ENCODE assay signal across 10 cellular contexts in genomic region chr5:55577353-55578060, GRCh38. TPM values are rescaled to one million over a fixed set of nuclear protein-coding genes. Genes with fewer than 3 reads are reported as not detected.
A peak's percentile ranks its signal among the peaks of the same experiment; 100 is the strongest.
DNase-seq lines count a peak whose midpoint lies in the region; ATAC-seq and TF ChIP-seq lines count a peak whose summit lies in the region.
"Had no signal": no experiment of that assay in that cellular context is flagged by ENCODE, and none has a peak within 500 bp of the region (broad histone marks: within the 10 kb centered on the region; RNA-seq: fewer than 3 reads in every experiment).

No MANE protein-coding gene starts in this region.

- H3K9me3 ChIP-seq in ascending aorta (no peaks in the 10 kb centered on the region), heart left ventricle (no peaks in the 10 kb centered on the region), prostate gland (no peaks in the 10 kb centered on the region)

- 7 to 18% (median 16%) methylated on average over 6 of the region's 6 CpGs for WGBS in heart left ventricle, 4 donors
- 21% methylated on average over 6 of the region's 6 CpGs for WGBS in prostate gland

- peak; percentile 91 to 94 (median 94) for ATAC-seq in heart left ventricle
- ATAC-seq in T-cell (replicated peaks in 1 of 4): no peak

- H3K9me3 Mint-ChIP-seq in T-cell: no peaks in the 10 kb centered on the region
- peaks cover 0 to 1% (median 0%) of the 10 kb centered on the region in 6 donors for H3K9me3 Mint-ChIP-seq in immature natural killer cell

- H3K4me1 Mint-ChIP-seq in T-cell: peaks cover 6 to 7% (median 7%) of the 10 kb centered on the region in 3 donors
- no peaks in the 10 kb centered on the region for H3K4me1 Mint-ChIP-seq in immature natural killer cell

- TF ChIP-seq POLR2A in heart left ventricle (IDR thresholded peaks at IDR 0.05) (no peak), prostate gland (IDR thresholded peaks at IDR 0.05) (no peak)

- H3K36me3 ChIP-seq in ascending aorta (no peaks in the 10 kb centered on the region), heart left ventricle (no peaks in the 10 kb centered on the region), prostate gland (no peaks in the 10 kb centered on the region)

- DNase-seq in EH (ENCODE audit: low read depth) (peak; percentile 21), ascending aorta (ENCODE audit: low spot score in 2 of 2) (peak in 1 of 2 donors; percentile 77), heart left ventricle (peak in 4 of 5 donors; percentile 77 to 84 (median 81)), prostate gland (ENCODE audit: low spot score) (peak; percentile 65), T-cell (no peak), LoVo (ENCODE audit: low spot score) (no peak), NCI-H2107 treated with DMSO at 0.1 percent for 48 hours (lab: John Stamatoyannopoulos, UW; ENCODE audit: unreplicated experiment) (no peak), immature natural killer cell (no peak)
- DNase-seq: activated CD4-positive, alpha-beta T cell treated with anti-CD3 and anti-CD28 coated beads for 4 hours; stimulated activated CD4-positive, alpha-beta T cell treated with anti-CD3 and anti-CD28 coated beads, Interleukin-4, amount 100 ng/mL, for 4 hours had no signal

- peaks cover 19 to 33% of the 10 kb centered on the region in 2 donors for H3K4me1 ChIP-seq in ascending aorta
- peaks cover 6 to 53% (median 48%) of the 10 kb centered on the region in 12 donors for H3K4me1 ChIP-seq in heart left ventricle
- H3K4me1 ChIP-seq in prostate gland (replicated peaks): peaks cover 9% of the 10 kb centered on the region

- intact Hi-C loops in ascending aorta (cut with DNase I): loop anchor here (2.0 kb wide), 1 partner anchor 19 kb away; no protein-coding TSS in a partner anchor
- intact Hi-C loops in heart left ventricle (cut with DNase I): loop anchor here in 6 of 10 donors (1.0 to 5.0 kb wide), 7 partner anchors 22 to 57 kb away; partner anchors contain the start of gene PLPP1 (in 3 of the 6)
- intact Hi-C loops in prostate gland (cut with DNase I): no loop called here

- no peaks in the 10 kb centered on the region for H3K36me3 Mint-ChIP-seq in T-cell
- no peaks in the 10 kb centered on the region for H3K36me3 Mint-ChIP-seq in immature natural killer cell

- H3K4me3 Mint-ChIP-seq in T-cell (no peak overlapping the region), immature natural killer cell (no peak overlapping the region)

- CTCF ChIA-PET in T-cell (lab: Charles Lee): no interaction called here

- no peaks in the 10 kb centered on the region for H3K27me3 ChIP-seq in ascending aorta
- H3K27me3 ChIP-seq in heart left ventricle: no peaks in the 10 kb centered on the region
- H3K27me3 ChIP-seq in prostate gland (replicated peaks; ENCODE audit: insufficient read depth): no peaks in the 10 kb centered on the region

- POLR2A ChIA-PET in T-cell (lab: Charles Lee): no interaction called here

- no peak for TF ChIP-seq CTCF in ascending aorta (IDR thresholded peaks at IDR 0.05)
- TF ChIP-seq CTCF in heart left ventricle (IDR thresholded peaks at IDR 0.05): no peak
- no peak for TF ChIP-seq CTCF in prostate gland (IDR thresholded peaks at IDR 0.05)

- no peak overlapping the region for H3K4me3 ChIP-seq in ascending aorta
- no peak overlapping the region for H3K4me3 ChIP-seq in heart left ventricle
- H3K4me3 ChIP-seq in prostate gland: no peak overlapping the region

- H3K27me3 Mint-ChIP-seq in T-cell (peaks cover 0 to 1% of the 10 kb centered on the region in 2 donors), immature natural killer cell (ENCODE audit: low read depth in 3 of 3) (peaks cover 0 to 3% (median 2%) of the 10 kb centered on the region in 3 donors)

- H3K27ac Mint-ChIP-seq in T-cell: no peak overlapping the region
- no peak overlapping the region for H3K27ac Mint-ChIP-seq in immature natural killer cell

- peak overlapping the region; percentile 62 to 67 for H3K27ac ChIP-seq in ascending aorta
- peak overlapping the region; percentile 71 to 90 (median 82) for H3K27ac ChIP-seq in heart left ventricle
- peak overlapping the region; percentile 68 to 78 for H3K27ac ChIP-seq in prostate gland

RNA-seq across cellular contexts. Expression of gene PLPP1, which starts 42.7 kb away (rescaled TPM):
- total RNA-seq in ascending aorta: 1,314 TPM
- total RNA-seq in heart left ventricle: 100 to 1,000 TPM in 3 of 9 donors, 10 to 100 TPM in 6; 65.0 to 223 (median 81.5) TPM
- 100 to 1,000 TPM in 1 of 2 donors, 10 to 100 TPM in 1; 64.9 to 110 TPM for polyA plus RNA-seq in heart left ventricle
- total RNA-seq in prostate gland: 1,000 to 10,000 TPM in 1 of 2 donors, 100 to 1,000 TPM in 1; 823 to 5,059 TPM
- total RNA-seq in T-cell: 10 to 100 TPM in 2 of 5 donors, 1 to 10 TPM in 3; 7.2 to 15.5 (median 8.6) TPM
- polyA plus RNA-seq in immature natural killer cell: 1 to 10 TPM; 2.2 to 9.8 (median 3.4) TPM

Comparison
In these comparisons a context has a peak if more than half of its experiments do, and no peak if none do; other contexts are left out.
1. DNase-seq: peak in EH (single experiment), heart left ventricle (4 of 5) and prostate gland (single experiment); none in T-cell (0 of 34), LoVo (single experiment), NCI-H2107 treated with DMSO at 0.1 percent for 48 hours (single experiment) and immature natural killer cell (0 of 3).
2. ATAC-seq: peak in heart left ventricle (4 of 4); none in T-cell (0 of 4).
3. Peak in every context shown above with its lines, with median percentiles within 50 percentile points of each other: H3K27ac ChIP-seq.